ENCODE assay signal across 8 cellular contexts in the genomic region with DNA sequence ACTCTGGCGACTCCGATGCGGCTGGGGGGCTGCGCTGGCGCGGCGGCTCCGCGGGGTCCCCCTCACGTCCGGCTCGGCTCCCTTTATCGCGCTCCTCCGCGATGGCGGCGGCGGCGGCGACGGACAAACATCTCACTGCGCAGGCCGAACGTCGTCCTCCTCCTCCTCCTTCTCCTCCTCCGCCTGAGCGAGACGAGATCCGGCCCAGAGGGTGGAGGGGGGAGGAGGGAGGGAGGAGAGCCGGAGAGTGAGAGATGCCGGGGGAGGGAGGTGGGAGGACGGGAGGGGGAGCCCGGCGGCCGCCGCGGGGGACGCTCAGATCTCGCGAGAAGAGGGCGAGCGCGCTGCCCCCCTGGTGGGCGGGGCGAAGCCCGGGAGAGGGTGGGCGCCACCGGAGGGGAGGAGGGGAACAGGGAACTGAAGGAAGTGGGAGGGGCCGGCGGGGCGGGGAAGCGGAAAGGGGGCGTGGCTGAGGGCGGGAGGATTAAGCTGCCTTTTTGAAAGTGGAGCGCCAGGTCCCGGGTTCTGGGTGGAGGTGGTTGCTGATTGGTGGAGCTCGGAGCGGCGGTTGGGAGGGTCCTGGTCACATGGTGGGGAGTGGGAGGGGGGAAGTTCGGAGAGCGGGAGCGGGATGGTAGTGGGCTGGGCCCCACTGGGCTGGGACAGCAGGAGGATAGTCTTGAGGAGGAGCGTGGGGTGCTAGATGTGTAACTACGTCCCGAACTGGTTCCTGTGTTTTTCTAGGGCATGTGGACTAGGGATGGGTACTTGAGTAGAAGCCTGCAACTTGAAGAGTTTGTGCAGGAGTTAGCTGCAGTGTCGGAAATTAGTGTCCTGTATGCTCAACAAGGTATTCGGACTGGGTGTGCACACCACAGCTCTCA. TPM values are rescaled to one million over a fixed set of nuclear protein-coding genes. Genes with fewer than 3 reads are reported as not detected.
DNase-seq lines count a peak whose midpoint lies in the region; ATAC-seq and TF ChIP-seq lines count a peak whose summit lies in the region.

A gene (minus strand): TSS at position 159 of the 884 bp plus-strand sequence. CDS start 354 bp downstream, outside the sequence.

- peak; percentile 91 for TF ChIP-seq POLR2A in uterus (IDR thresholded peaks at IDR 0.05)

- DNase-seq in NCI-H187 (lab: John Stamatoyannopoulos, UW) (peak; percentile 82 to 86), T-helper 2 cell (peak; percentile 98 to 99 (median 99)), right atrium auricular region (ENCODE audit: low spot score) (peak; percentile 99), pulmonary artery endothelial cell (ENCODE audit: low read depth, low spot score) (peak; percentile 89), uterus (peak; percentile 99 to 100)

- TF ChIP-seq CTCF in right atrium auricular region (IDR thresholded peaks at IDR 0.05), result no peak
- peak in 2 of 4 experiments; percentile 6 to 9 for TF ChIP-seq CTCF in uterus (IDR thresholded peaks at IDR 0.05)

- H3K27me3 ChIP-seq in right atrium auricular region (no peaks in the 10 kb centered on the region), uterus (no peaks in the 10 kb centered on the region)

- ATAC-seq in GM18498 (IDR thresholded peaks at IDR 0.05; ENCODE audit: unreplicated experiment) (peak; percentile 77), HG02938 (IDR thresholded peaks at IDR 0.05; ENCODE audit: unreplicated experiment) (peak; percentile 67)

- no peaks in the 10 kb centered on the region for H3K36me3 ChIP-seq in right atrium auricular region
- no peaks in the 10 kb centered on the region for H3K36me3 ChIP-seq in uterus

- peaks cover 0 to 37% of the 10 kb centered on the region in 2 donors for H3K4me1 ChIP-seq in right atrium auricular region
- no peaks in the 10 kb centered on the region for H3K4me1 ChIP-seq in uterus

- H3K4me3 ChIP-seq in right atrium auricular region (peak within 1 kb of the TSS; percentile 81 to 97), uterus (peak within 1 kb of the TSS; percentile 65 to 79)

- intact Hi-C loops in uterus (cut with DNase I; ENCODE audit: low total_unique reads), result no loop called here

- H3K27ac ChIP-seq in angular gyrus (ENCODE audit: low read depth, low read length) (peak within 1 kb of the TSS; percentile 84), right atrium auricular region (peak within 1 kb of the TSS; percentile 89 to 94), uterus (peak within 1 kb of the TSS; percentile 93 to 97)

- H3K9me3 ChIP-seq in right atrium auricular region (no peaks in the 10 kb centered on the region), uterus (no peaks in the 10 kb centered on the region)

RNA-seq across cellular contexts. Expression of the gene that starts here (rescaled TPM):
- total RNA-seq in right atrium auricular region (10 to 100 TPM; 43.5 to 51.4 TPM), pulmonary artery endothelial cell (62.7 and 62.8 TPM in 2 replicates), uterus (100 to 1,000 TPM in 2 of 4 donors, 10 to 100 TPM in 2; 37.4 to 126 (median 97.5) TPM)

Comparison
In these comparisons a context has a peak if more than half of its experiments do, and no peak if none do; other contexts are left out.
1. Peak in every context shown above with its lines: DNase-seq, ATAC-seq, H3K4me3 ChIP-seq and H3K27ac ChIP-seq.